Comparison of ENCODE assay signal across 11 cellular contexts in genomic region chr1:45620588-45621500, GRCh38. TPM values are rescaled to one million over a fixed set of nuclear protein-coding genes. Genes with fewer than 3 reads are reported as not detected.
DNase-seq lines count a peak whose midpoint lies in the region; ATAC-seq and TF ChIP-seq lines count a peak whose summit lies in the region.
"Had no signal": no experiment of that assay in that cellular context is flagged by ENCODE, and none has a peak within 500 bp of the region (broad histone marks: within the 10 kb centered on the region; RNA-seq: fewer than 3 reads in every experiment).

No MANE protein-coding gene starts in this region.

- DNase-seq in activated T-cell treated with anti-CD3 and anti-CD28 coated beads, Interleukin-2, amount 50 U/mL, for 24 hours: no peak
- no peak for DNase-seq in activated T-cell treated with anti-CD3 and anti-CD28 coated beads, Interleukin-2, amount 50 U/mL, for 48 hours
- DNase-seq in activated CD8-positive, alpha-beta T cell treated with anti-CD3 and anti-CD28 coated beads, Interleukin-2, amount 10 ng/mL, durations not matched to agents 7 days and 5 days: no peak
- DNase-seq in thyroid gland (no peak), SK-N-DZ (ENCODE audit: low spot score) (no peak), tibial artery (no peak)
- DNase-seq: activated naive CD4-positive, alpha-beta T cell treated with anti-CD3 and anti-CD28 coated beads for 36 hours; NCI-H69 had no signal

- TF ChIP-seq CTCF in thyroid gland (IDR thresholded peaks at IDR 0.05) (no peak), tibial artery (IDR thresholded peaks at IDR 0.05) (no peak)

- POLR2A ChIA-PET in activated CD8-positive, alpha-beta T cell treated with anti-CD3 and anti-CD28 coated beads, Interleukin-2, amount 10 ng/mL, durations not matched to agents 7 days and 5 days (lab: Charles Lee): interaction anchor here (0.6 kb wide), 1 partner anchor 37 kb away, joined by 3 read pairs; the partner anchor contains the start of gene NASP

- CTCF ChIA-PET in activated CD8-positive, alpha-beta T cell treated with anti-CD3 and anti-CD28 coated beads, Interleukin-2, amount 10 ng/mL, durations not matched to agents 7 days and 5 days (lab: Charles Lee): interaction anchor here (0.9 to 1.2 kb wide), 2 partner anchors 9 to 261 kb away, joined by 3 to 4 read pairs; no protein-coding TSS in a partner anchor

- H3K4me3 Mint-ChIP-seq in activated T-cell treated with anti-CD3 and anti-CD28 coated beads, Interleukin-2, amount 50 U/mL, for 24 hours: no peak overlapping the region
- no peak overlapping the region for H3K4me3 Mint-ChIP-seq in activated CD8-positive, alpha-beta T cell treated with anti-CD3 and anti-CD28 coated beads, Interleukin-2, amount 10 ng/mL, durations not matched to agents 7 days and 5 days
- H3K4me3 Mint-ChIP-seq: activated naive CD4-positive, alpha-beta T cell treated with anti-CD3 and anti-CD28 coated beads for 36 hours had no signal

- peak overlapping the region; percentile 27 for H3K27ac ChIP-seq in layer of hippocampus (ENCODE audit: low read depth, low read length)
- H3K27ac ChIP-seq in thyroid gland: peak overlapping the region in 2 of 3 donors; percentile 56 to 67
- H3K27ac ChIP-seq in tibial artery: peak overlapping the region in 1 of 2 donors; percentile 41
- H3K27ac ChIP-seq: epithelial cell of prostate had no signal

- 88 to 94% methylated on average over 15 to 16 of the region's 17 CpGs for WGBS in thyroid gland, 2 donors

- H3K4me1 ChIP-seq in thyroid gland (peaks cover 0 to 21% of the 10 kb centered on the region in 2 donors), tibial artery (peaks cover 0 to 20% (median 6%) of the 10 kb centered on the region in 4 donors)

- peak; percentile 24 for ATAC-seq in activated CD8-positive, alpha-beta T cell treated with anti-CD3 and anti-CD28 coated beads, Interleukin-2, amount 10 ng/mL, durations not matched to agents 7 days and 5 days
- no peak for ATAC-seq in GM18520 (IDR thresholded peaks at IDR 0.05; ENCODE audit: unreplicated experiment)

- H3K9me3 Mint-ChIP-seq in activated T-cell treated with anti-CD3 and anti-CD28 coated beads, Interleukin-2, amount 50 U/mL, for 24 hours: no peaks in the 10 kb centered on the region
- H3K9me3 Mint-ChIP-seq in activated CD8-positive, alpha-beta T cell treated with anti-CD3 and anti-CD28 coated beads, Interleukin-2, amount 10 ng/mL, durations not matched to agents 7 days and 5 days (ENCODE audit: insufficient read depth): no peaks in the 10 kb centered on the region
- H3K9me3 Mint-ChIP-seq: activated naive CD4-positive, alpha-beta T cell treated with anti-CD3 and anti-CD28 coated beads for 36 hours had no signal

- H3K27me3 ChIP-seq in layer of hippocampus (ENCODE audit: control insufficient read depth, insufficient read depth, low read length) (no peaks in the 10 kb centered on the region), thyroid gland (no peaks in the 10 kb centered on the region), tibial artery (no peaks in the 10 kb centered on the region)

- peak overlapping the region; percentile 87 for H3K27ac Mint-ChIP-seq in activated T-cell treated with anti-CD3 and anti-CD28 coated beads, Interleukin-2, amount 50 U/mL, for 24 hours
- peak overlapping the region; percentile 57 for H3K27ac Mint-ChIP-seq in activated CD8-positive, alpha-beta T cell treated with anti-CD3 and anti-CD28 coated beads, Interleukin-2, amount 10 ng/mL, durations not matched to agents 7 days and 5 days

- H3K36me3 Mint-ChIP-seq in activated T-cell treated with anti-CD3 and anti-CD28 coated beads, Interleukin-2, amount 50 U/mL, for 24 hours (ENCODE audit: low read depth): peaks cover 85% of the 10 kb centered on the region
- peaks cover 40% of the 10 kb centered on the region for H3K36me3 Mint-ChIP-seq in activated CD8-positive, alpha-beta T cell treated with anti-CD3 and anti-CD28 coated beads, Interleukin-2, amount 10 ng/mL, durations not matched to agents 7 days and 5 days (ENCODE audit: low read depth)

- H3K4me1 Mint-ChIP-seq in activated T-cell treated with anti-CD3 and anti-CD28 coated beads, Interleukin-2, amount 50 U/mL, for 24 hours (ENCODE audit: low read depth): peaks cover 5% of the 10 kb centered on the region
- H3K4me1 Mint-ChIP-seq in activated CD8-positive, alpha-beta T cell treated with anti-CD3 and anti-CD28 coated beads, Interleukin-2, amount 10 ng/mL, durations not matched to agents 7 days and 5 days (ENCODE audit: low read depth): no peaks in the 10 kb centered on the region

- H3K36me3 ChIP-seq in thyroid gland: peaks cover 25 to 31% of the 10 kb centered on the region in 2 donors
- H3K36me3 ChIP-seq in tibial artery: peaks cover 16 to 76% (median 44%) of the 10 kb centered on the region in 3 donors

- intact Hi-C loops in thyroid gland (cut with DNase I) (no loop called here), tibial artery (cut with DNase I; ENCODE audit: low total_unique reads) (no loop called here)

- H3K9me3 ChIP-seq in thyroid gland (no peaks in the 10 kb centered on the region), tibial artery (no peaks in the 10 kb centered on the region)

- H3K4me3 ChIP-seq in thyroid gland (replicated peaks in 1 of 3) (no peak overlapping the region), tibial artery (no peak overlapping the region)

- H3K27me3 Mint-ChIP-seq in activated T-cell treated with anti-CD3 and anti-CD28 coated beads, Interleukin-2, amount 50 U/mL, for 24 hours: no peaks in the 10 kb centered on the region
- no peaks in the 10 kb centered on the region for H3K27me3 Mint-ChIP-seq in activated CD8-positive, alpha-beta T cell treated with anti-CD3 and anti-CD28 coated beads, Interleukin-2, amount 10 ng/mL, durations not matched to agents 7 days and 5 days (ENCODE audit: low read depth)

- no peak for TF ChIP-seq POLR2A in thyroid gland (IDR thresholded peaks at IDR 0.05)

RNA-seq across cellular contexts. Expression of gene CCDC17, which starts 3.0 kb away (rescaled TPM):
- total RNA-seq in activated CD8-positive, alpha-beta T cell treated with anti-CD3 and anti-CD28 coated beads, Interleukin-2, amount 10 ng/mL, durations not matched to agents 7 days and 5 days: 1 to 10 TPM; 2.5 to 2.6 TPM
- 1 to 10 TPM; 3.5 to 5.3 (median 3.8) TPM for total RNA-seq in thyroid gland
- 0.53 TPM in 1 of 2 replicates, not detected in the other for polyA plus RNA-seq in SK-N-DZ (2014; cell fraction: cytosol; rRNA removed)
- polyA plus RNA-seq in SK-N-DZ (2014; cell fraction: nucleus; rRNA removed): 4.2 and 5.7 TPM in 2 replicates

RNA-seq across cellular contexts. Expression of gene NASP, which starts 37.0 kb away (rescaled TPM):
- 100 to 1,000 TPM; 230 to 233 TPM for total RNA-seq in activated CD8-positive, alpha-beta T cell treated with anti-CD3 and anti-CD28 coated beads, Interleukin-2, amount 10 ng/mL, durations not matched to agents 7 days and 5 days
- total RNA-seq in thyroid gland: 10 to 100 TPM; 45.8 to 98.3 (median 75.1) TPM
- 267 and 329 TPM in 2 replicates for polyA plus RNA-seq in SK-N-DZ (2014; cell fraction: cytosol; rRNA removed)
- polyA plus RNA-seq in SK-N-DZ (2014; cell fraction: nucleus; rRNA removed): 340 and 518 TPM in 2 replicates
